ENCODE assay signal across 23 cellular contexts in genomic region chr1:13538832-13539231, GRCh38. TPM values are rescaled to one million over a fixed set of nuclear protein-coding genes. Genes with fewer than 3 reads are reported as not detected.
DNase-seq lines count a peak whose midpoint lies in the region; ATAC-seq and TF ChIP-seq lines count a peak whose summit lies in the region.
"Had no signal": no experiment of that assay in that cellular context is flagged by ENCODE, and none has a peak within 500 bp of the region (broad histone marks: within the 10 kb centered on the region; RNA-seq: fewer than 3 reads in every experiment).

No MANE protein-coding gene starts in this region.

- H3K9me2 ChIP-seq in OCI-LY7 (ENCODE audit: insufficient read depth, low read length): no peaks in the 10 kb centered on the region

- H3K27ac ChIP-seq in OCI-LY7 (ENCODE audit: low read depth, low read length, poor library complexity, severe bottlenecking) (no peak overlapping the region), upper lobe of right lung (no peak overlapping the region)
- H3K27ac ChIP-seq: 22Rv1; BLaER1 treated with 17β-estradiol and CSF1 and Interleukin-3, amounts not matched to agents 10 nM and 100 nM; C4-2B had no signal

- BruUV-seq in OCI-LY7 (replicated peaks; lab: Mats Ljungman, UMichigan): no TSS peak

- no peaks in the 10 kb centered on the region for H3K27me3 ChIP-seq in upper lobe of right lung
- H3K27me3 ChIP-seq: BE2C; BLaER1 treated with 17β-estradiol and CSF1 and Interleukin-3, amounts not matched to agents 10 nM and 100 nM had no signal

- no peak overlapping the region for H2AFZ ChIP-seq in OCI-LY7 (ENCODE audit: low read length)

- no peaks in the 10 kb centered on the region for H3K9me3 ChIP-seq in OCI-LY7 (ENCODE audit: low read length)
- H3K9me3 ChIP-seq in upper lobe of right lung: no peaks in the 10 kb centered on the region
- H3K9me3 ChIP-seq: BE2C, Caco-2 had no signal

- TF ChIP-seq CTCF in OCI-LY7 (conservative IDR thresholded peaks at IDR 0.05; ENCODE audit: low read length): no peak
- TF ChIP-seq CTCF in upper lobe of right lung (IDR thresholded peaks at IDR 0.05): no peak

- H3K4me3 ChIP-seq in Jurkat, Clone E6-1 (ENCODE audit: low read length): no peak overlapping the region
- H3K4me3 ChIP-seq in OCI-LY7 (ENCODE audit: low read depth, low read length, poor library complexity, severe bottlenecking) (no peak overlapping the region), upper lobe of right lung (no peak overlapping the region)
- H3K4me3 ChIP-seq: BLaER1 treated with 17β-estradiol and CSF1 and Interleukin-3, amounts not matched to agents 10 nM and 100 nM had no signal

- H3K36me3 ChIP-seq in OCI-LY7 (ENCODE audit: insufficient read depth, low read length) (no peaks in the 10 kb centered on the region), upper lobe of right lung (no peaks in the 10 kb centered on the region)
- H3K36me3 ChIP-seq: BE2C; BLaER1 treated with 17β-estradiol and CSF1 and Interleukin-3, amounts not matched to agents 10 nM and 100 nM had no signal

- no peaks in the 10 kb centered on the region for H3K79me2 ChIP-seq in OCI-LY7 (ENCODE audit: insufficient read depth, low read depth, low read length)

- no peak overlapping the region for H3K4me2 ChIP-seq in OCI-LY7 (ENCODE audit: low read length)

- POLR2A ChIA-PET in OCI-LY7 (lab: Charles Lee): interaction anchor here (0.6 to 0.7 kb wide), 2 partner anchors 39 to 63 kb away, joined by 3 read pairs; no protein-coding TSS in a partner anchor

- H3K4me1 ChIP-seq in OCI-LY7 (ENCODE audit: insufficient read depth, low read length, poor library complexity, severe bottlenecking): no peaks in the 10 kb centered on the region
- no peaks in the 10 kb centered on the region for H3K4me1 ChIP-seq in upper lobe of right lung
- H3K4me1 ChIP-seq: BE2C, Caco-2 had no signal

- ATAC-seq in upper lobe of right lung (no peak), HG03521 (IDR thresholded peaks at IDR 0.05; ENCODE audit: unreplicated experiment) (no peak), HG03460 (IDR thresholded peaks at IDR 0.05; ENCODE audit: unreplicated experiment) (no peak)
- ATAC-seq: CD8-positive, alpha-beta T cell had no signal

- H4K20me1 ChIP-seq in OCI-LY7 (ENCODE audit: insufficient read depth, low read length): no peaks in the 10 kb centered on the region
- H4K20me1 ChIP-seq: BLaER1 treated with 17β-estradiol and CSF1 and Interleukin-3, amounts not matched to agents 10 nM and 100 nM had no signal

- CTCF ChIA-PET in OCI-LY7 (lab: Charles Lee; ENCODE audit: unreplicated experiment): no interaction called here

- DNase-seq in NCI-H2171 treated with DMSO at 0.1 percent for 48 hours (lab: John Stamatoyannopoulos, UW): peak; percentile 11
- DNase-seq in NCI-H2171 (lab: John Stamatoyannopoulos, UW): no peak
- peak; percentile 88 for DNase-seq in Jurkat, Clone E6-1 (ENCODE audit: low read depth, low spot score)
- peak; percentile 4 for DNase-seq in OCI-LY7 (ENCODE audit: low spot score)
- peak; percentile 7 for DNase-seq in upper lobe of right lung
- DNase-seq in NCI-H1092 treated with DMSO at 0.1 percent for 48 hours (lab: John Stamatoyannopoulos, UW): no peak
- DNase-seq: ACHN; BE2C; Caco-2; Calu3; CD4-positive, alpha-beta T cell; CD8-positive, alpha-beta T cell; DMS153; DMS53; DMS79; GF-D8 had no signal

- intact Hi-C loops in OCI-LY7 (cut with micrococcal nuclease; ENCODE audit: unreplicated experiment) (no loop called here), upper lobe of right lung (cut with DNase I) (no loop called here)

RNA-seq across cellular contexts. Expression of gene LRRC38, which starts 25.0 kb away (rescaled TPM):
- polyA plus RNA-seq in Jurkat, Clone E6-1 (2012; ENCODE audit: insufficient read depth, insufficient read length): 10.0 TPM
- not detected in 2 replicates for total RNA-seq in OCI-LY7 (2014; rRNA removed; shearing (Covaris generic))
- total RNA-seq in OCI-LY7 (2022): not detected in 2 replicates
- total RNA-seq in upper lobe of right lung: 0.17 TPM
- total RNA-seq: A673; Caco-2; Calu3; CD4-positive, alpha-beta T cell; CD8-positive, alpha-beta T cell had no signal
- polyA plus RNA-seq: AG04450 had no signal

RNA-seq across cellular contexts. Expression of gene PDPN, which starts 44.8 kb away (rescaled TPM):
- polyA plus RNA-seq in Jurkat, Clone E6-1 (2012; ENCODE audit: insufficient read depth, insufficient read length): not detected
- total RNA-seq in OCI-LY7 (2014; rRNA removed; shearing (Covaris generic)): not detected in 2 replicates
- total RNA-seq in OCI-LY7 (2022): not detected in 2 replicates
- 47.0 TPM for total RNA-seq in upper lobe of right lung
- total RNA-seq: Caco-2; Calu3; CD4-positive, alpha-beta T cell; CD8-positive, alpha-beta T cell had no signal

Comparison
In these comparisons a context has a peak if more than half of its experiments do, and no peak if none do; other contexts are left out.
1. DNase-seq: peak in NCI-H2171 treated with DMSO at 0.1 percent for 48 hours (single experiment), Jurkat, Clone E6-1 (single experiment), OCI-LY7 (single experiment) and upper lobe of right lung (single experiment); none in NCI-H2171 (single experiment) and NCI-H1092 treated with DMSO at 0.1 percent for 48 hours (single experiment).
2. RNA of gene PDPN, which starts 44.8 kb away (total RNA-seq): 47.0 TPM in upper lobe of right lung (single experiment); not detected in OCI-LY7; every median in the first group is over 10 times any median in the second.